Comparison of ENCODE assay signal across 21 cellular contexts in genomic region chr12:132484891-132485441, GRCh38.
"Had no signal": no experiment of that assay in that cellular context is flagged by ENCODE, and none has a peak within 500 bp of the region (broad histone marks: within the 10 kb centered on the region; RNA-seq: fewer than 3 reads in every experiment).

No MANE protein-coding gene starts in this region.

- H3K36me3 ChIP-seq: cardiac muscle cell, pancreas, transverse colon, vagina had no signal

- H3K9me3 Mint-ChIP-seq: activated T-cell treated with anti-CD3 and anti-CD28 coated beads, Interleukin-2, amount 50 U/mL, for 4 hours; mesothelial cell of epicardium; neural crest cell; T-cell had no signal

- H3K4me3 Mint-ChIP-seq: activated T-cell treated with anti-CD3 and anti-CD28 coated beads, Interleukin-2, amount 50 U/mL, for 4 hours; mesothelial cell of epicardium; T-cell had no signal

- H3K36me3 Mint-ChIP-seq: mesothelial cell of epicardium, T-cell had no signal

- ATAC-seq: activated T-cell treated with anti-CD3 and anti-CD28 coated beads, Interleukin-2, amount 50 U/mL, for 4 hours; pancreas; T-cell had no signal

- H3K27ac Mint-ChIP-seq: mesothelial cell of epicardium had no signal

- DNase-seq: activated CD4-positive, alpha-beta T cell treated with anti-CD3 and anti-CD28 coated beads, Interleukin-2, amount 50 U/mL, for 48 hours; activated effector memory CD4-positive, alpha-beta T cell treated with Interleukin-2 at 50 U/mL for 16 hours; activated naive CD4-positive, alpha-beta T cell treated with anti-CD3 and anti-CD28 coated beads, Interleukin-2, amount 50 U/mL, for 16 hours; activated T-cell treated with anti-CD3 and anti-CD28 coated beads, Interleukin-2, amount 50 U/mL, for 4 hours; effector memory CD4-positive, alpha-beta T cell; foreskin melanocyte; stimulated activated CD4-positive, alpha-beta T cell treated with anti-CD3 and anti-CD28 coated beads, Interleukin-15, amount 100 ng/mL, for 24 hours; stimulated activated CD4-positive, alpha-beta T cell treated with anti-CD3 and anti-CD28 coated beads, Interleukin-4, amount 100 ng/mL, for 4 hours; stimulated activated CD8-positive, alpha-beta memory T cell treated with anti-CD3 and anti-CD28 coated beads, Interleukin-4, amount 100 ng/mL, for 48 hours; stimulated activated naive CD4-positive, alpha-beta T cell treated with Interleukin-2 at 50 U/mL for 16 hours; substantia nigra; T-cell; T1000; transverse colon had no signal

- H3K27me3 ChIP-seq: pancreas, transverse colon, vagina had no signal

- H3K4me3 ChIP-seq: cardiac muscle cell, lung, pancreas, skin epidermis, transverse colon, vagina had no signal

- H3K4me1 ChIP-seq: pancreas had no signal

- H3K9me3 ChIP-seq: pancreas, transverse colon, vagina had no signal

- H3K27ac ChIP-seq: cardiac muscle cell, pancreas, skin epidermis, transverse colon, vagina had no signal
